ENCODE assay signal across 21 cellular contexts in genomic region chr17:22411185-22411784, GRCh38.
"Had no signal": no experiment of that assay in that cellular context is flagged by ENCODE, and none has a peak within 500 bp of the region (broad histone marks: within the 10 kb centered on the region; RNA-seq: fewer than 3 reads in every experiment).

No MANE protein-coding gene starts in this region.

- H3K27ac ChIP-seq: foreskin keratinocyte, left ventricle myocardium inferior, parathyroid adenoma, psoas muscle, skin epidermis, stomach had no signal

- H3K27me3 ChIP-seq: foreskin keratinocyte, stomach had no signal

- DNase-seq: effector CD4-positive, alpha-beta T cell; endodermal cell; erythroblast; foreskin keratinocyte; immature natural killer cell; left ventricle myocardium inferior; mesendoderm; naive thymus-derived CD4-positive, alpha-beta T cell; nephron progenitor cell; retina; stimulated activated CD4-positive, alpha-beta T cell treated with anti-CD3 and anti-CD28 coated beads, Interleukin-12 subunit alpha, Interleukin-12 subunit beta, amount 100 ng/mL, for 4 hours; stimulated activated naive CD4-positive, alpha-beta T cell; stomach; substantia nigra; trophoblast cell had no signal

- H3K9ac ChIP-seq: parathyroid adenoma had no signal

- ATAC-seq: foreskin keratinocyte; naive thymus-derived CD4-positive, alpha-beta T cell; psoas muscle; sciatic nerve had no signal

- H3K36me3 ChIP-seq: left ventricle myocardium inferior, stomach had no signal

- H3K27ac Mint-ChIP-seq: dendritic cell treated with granulocyte-macrophage colony-stimulating factor and Interleukin-4, amounts not matched to agents 40 ng/mL and 50 ng/mL, for 4 days; endodermal cell; immature natural killer cell; naive thymus-derived CD4-positive, alpha-beta T cell; nephron progenitor cell had no signal

- H3K4me3 ChIP-seq: left ventricle myocardium inferior, lung, psoas muscle, skin epidermis, stomach had no signal

- H3K4me1 ChIP-seq: foreskin keratinocyte, left ventricle myocardium inferior, parathyroid adenoma, psoas muscle, stomach had no signal

- H2AFZ ChIP-seq: parathyroid adenoma had no signal

- H3K9me3 ChIP-seq: psoas muscle had no signal

- H3K27me3 Mint-ChIP-seq: dendritic cell treated with granulocyte-macrophage colony-stimulating factor and Interleukin-4, amounts not matched to agents 40 ng/mL and 50 ng/mL, for 4 days; naive thymus-derived CD4-positive, alpha-beta T cell had no signal

- H3K4me3 Mint-ChIP-seq: dendritic cell treated with granulocyte-macrophage colony-stimulating factor and Interleukin-4, amounts not matched to agents 40 ng/mL and 50 ng/mL, for 4 days; endodermal cell; nephron progenitor cell had no signal

- H3K4me1 Mint-ChIP-seq: endodermal cell; immature natural killer cell; naive thymus-derived CD4-positive, alpha-beta T cell; nephron progenitor cell had no signal
